ENCODE assay signal across 1 cellular context in genomic region chr6:88013554-88013953, GRCh38.
TF ChIP-seq lines count a peak whose summit lies in the region.

No MANE protein-coding gene starts in this region.

TF ChIP-seq in HepG2, 621 proteins besides CTCF, POLR2A, EP300 and RAD21:
- no peak for TF ChIP-seq AHDC1 (CRISPR knock-in tag; IDR thresholded peaks at IDR 0.05; ENCODE audit: borderline replicate concordance)
- TF ChIP-seq STAG1 (CRISPR knock-in tag; IDR thresholded peaks at IDR 0.05) = peak; percentile 16; the same call in 1 of the 2 replicates
TF ChIP-seq in HepG2: peak in this region for 1.
